In genomic region chr9:135959814-135960213, GRCh38 we compare ENCODE assay signal across 9 cellular contexts. TPM values are rescaled to one million over a fixed set of nuclear protein-coding genes. Genes with fewer than 3 reads are reported as not detected.
DNase-seq lines count a peak whose midpoint lies in the region; ATAC-seq and TF ChIP-seq lines count a peak whose summit lies in the region.
"Had no signal": no experiment of that assay in that cellular context is flagged by ENCODE, and none has a peak within 500 bp of the region (broad histone marks: within the 10 kb centered on the region; RNA-seq: fewer than 3 reads in every experiment).

No MANE protein-coding gene starts in this region.

- peaks cover 21% of the 10 kb centered on the region for H3K4me1 ChIP-seq in CD4-positive, alpha-beta memory T cell (ENCODE audit: insufficient read depth, low read length)
- H3K4me1 ChIP-seq in OCI-LY7 (ENCODE audit: insufficient read depth, low read length, poor library complexity, severe bottlenecking) (peaks cover 31% of the 10 kb centered on the region), neutrophil (ENCODE audit: control insufficient read depth in 1 of 2, insufficient read depth in 1 of 2, low read depth in 1 of 2, low read length in 1 of 2) (peaks cover 27 to 34% of the 10 kb centered on the region in 2 experiments)

- H2AFZ ChIP-seq in OCI-LY7 (ENCODE audit: low read length), result no peak overlapping the region

- H3K4me1 Mint-ChIP-seq in CD4-positive, alpha-beta memory T cell, result peaks cover 10 to 44% (median 22%) of the 10 kb centered on the region in 4 donors

- no peaks in the 10 kb centered on the region for H3K9me2 ChIP-seq in OCI-LY7 (ENCODE audit: insufficient read depth, low read length)

- peak overlapping the region; percentile 65 for H3K27ac ChIP-seq in CD4-positive, alpha-beta memory T cell (ENCODE audit: low read depth, low read length)
- H3K27ac ChIP-seq in OCI-LY7 (ENCODE audit: low read depth, low read length, poor library complexity, severe bottlenecking) (no peak overlapping the region), neutrophil (peak overlapping the region; percentile 89)

- intact Hi-C loops in CD4-positive, alpha-beta memory T cell (cut with micrococcal nuclease), result loop anchor here (2.0 kb wide), 1 partner anchor 31 kb away; no protein-coding TSS in a partner anchor
- intact Hi-C loops in OCI-LY7 (cut with micrococcal nuclease; ENCODE audit: unreplicated experiment), result loop anchor here (2.0 to 10.0 kb wide), 2 partner anchors 95 to 159 kb away; partner anchors contain the start of gene TMEM250

- H3K27me3 Mint-ChIP-seq in CD4-positive, alpha-beta memory T cell, result peaks cover 2% of the 10 kb centered on the region in 2 donors

- H4K20me1 ChIP-seq in OCI-LY7 (ENCODE audit: insufficient read depth, low read length), result peaks cover 7% of the 10 kb centered on the region; the same call in 1 of the 2 replicates

- no peaks in the 10 kb centered on the region for H3K27me3 ChIP-seq in CD4-positive, alpha-beta memory T cell (ENCODE audit: insufficient read depth, low read length)
- peaks cover 8% of the 10 kb centered on the region for H3K27me3 ChIP-seq in neutrophil

- POLR2A ChIA-PET in CD4-positive, alpha-beta memory T cell (lab: Charles Lee; ENCODE audit: partially characterized antibody), result interaction anchor here (0.7 to 3.4 kb wide), 3 partner anchors 52 to 573 kb away, joined by 3 to 23 read pairs (median 5); partner anchors contain the start of gene CAMSAP1
- POLR2A ChIA-PET in OCI-LY7 (lab: Charles Lee), result interaction anchor here (1.2 kb wide), 1 partner anchor 12 kb away, joined by 5 read pairs; no protein-coding TSS in a partner anchor

- H3K79me2 ChIP-seq in OCI-LY7 (ENCODE audit: insufficient read depth, low read depth, low read length), result peaks cover 37% of the 10 kb centered on the region

- H3K4me3 ChIP-seq in CD4-positive, alpha-beta memory T cell (ENCODE audit: low read length in 2 of 2), result peak overlapping the region in 1 of 2 donors; percentile 64
- H3K4me3 ChIP-seq in OCI-LY7 (ENCODE audit: low read depth, low read length, poor library complexity, severe bottlenecking), result peak overlapping the region; percentile 98
- peak overlapping the region; percentile 83 for H3K4me3 ChIP-seq in epithelial cell of esophagus (ENCODE audit: low read length)
- peak overlapping the region; percentile 64 to 85 for H3K4me3 ChIP-seq in neutrophil (ENCODE audit: low read depth in 1 of 2, low read length in 1 of 2)

- no peak for DNase-seq in CD4-positive, alpha-beta memory T cell
- DNase-seq in OCI-LY7 (ENCODE audit: low spot score) (no peak), epithelial cell of esophagus (ENCODE audit: low read depth) (no peak), NCI-H446 treated with DMSO at 0.1 percent for 48 hours (lab: John Stamatoyannopoulos, UW) (no peak)
- DNase-seq: NCI-H446 had no signal

- H3K27ac Mint-ChIP-seq in CD4-positive, alpha-beta memory T cell, result peak overlapping the region; percentile 78 to 93 (median 88)

- BruUV-seq in OCI-LY7 (replicated peaks; lab: Mats Ljungman, UMichigan), result TSS peak; percentile 53

- TF ChIP-seq CTCF in OCI-LY7 (conservative IDR thresholded peaks at IDR 0.05; ENCODE audit: low read length) (no peak), epithelial cell of esophagus (IDR thresholded peaks at IDR 0.05; ENCODE audit: insufficient read depth, low read depth, low read length, missing control alignments) (no peak), neutrophil (IDR thresholded peaks at IDR 0.05) (no peak)

- no peak for ATAC-seq in GM18498 (IDR thresholded peaks at IDR 0.05; ENCODE audit: unreplicated experiment)
- no peak for ATAC-seq in GM18511 (IDR thresholded peaks at IDR 0.05; ENCODE audit: unreplicated experiment)
- no peak for ATAC-seq in GM21390 (IDR thresholded peaks at IDR 0.05; ENCODE audit: unreplicated experiment)

- CTCF ChIA-PET in CD4-positive, alpha-beta memory T cell (lab: Charles Lee; ENCODE audit: partially characterized antibody), result interaction anchor here (0.8 to 2.0 kb wide), 5 partner anchors 10 to 163 kb away, joined by 3 to 5 read pairs (median 3); no protein-coding TSS in a partner anchor
- CTCF ChIA-PET in OCI-LY7 (lab: Charles Lee; ENCODE audit: unreplicated experiment), result no interaction called here

- H3K36me3 Mint-ChIP-seq in CD4-positive, alpha-beta memory T cell, result peaks cover 0 to 12% of the 10 kb centered on the region in 2 donors

- H3K9me3 Mint-ChIP-seq in CD4-positive, alpha-beta memory T cell, result peaks cover 0 to 2% (median 0%) of the 10 kb centered on the region in 8 donors

- H3K4me3 Mint-ChIP-seq in CD4-positive, alpha-beta memory T cell, result peak overlapping the region; percentile 76 to 91 (median 86)

- H3K36me3 ChIP-seq in CD4-positive, alpha-beta memory T cell (ENCODE audit: insufficient read depth, low read length), result peaks cover 5% of the 10 kb centered on the region
- H3K36me3 ChIP-seq in OCI-LY7 (ENCODE audit: insufficient read depth, low read length) (peaks cover 14% of the 10 kb centered on the region; the same call in 1 of the 2 replicates), neutrophil (peaks cover 9% of the 10 kb centered on the region)

- no peaks in the 10 kb centered on the region for H3K9me3 ChIP-seq in CD4-positive, alpha-beta memory T cell (ENCODE audit: control insufficient read depth in 1 of 2, low read length in 2 of 2)
- no peaks in the 10 kb centered on the region for H3K9me3 ChIP-seq in OCI-LY7 (ENCODE audit: low read length)
- H3K9me3 ChIP-seq in neutrophil, result no peaks in the 10 kb centered on the region

- H3K4me2 ChIP-seq in OCI-LY7 (ENCODE audit: low read length), result peak overlapping the region; percentile 95

RNA-seq across cellular contexts. Expression of gene UBAC1, which starts 1.4 kb away (rescaled TPM):
- total RNA-seq in CD4-positive, alpha-beta memory T cell, result 10 to 100 TPM; 28.4 to 32.8 TPM
- polyA plus RNA-seq in CD4-positive, alpha-beta memory T cell, result 10 to 100 TPM; 23.0 to 27.7 TPM
- 59.2 and 75.7 TPM in 2 replicates for total RNA-seq in OCI-LY7 (2014; rRNA removed; shearing (Covaris generic))
- total RNA-seq in OCI-LY7 (2022), result 42.3 and 42.4 TPM in 2 replicates

RNA-seq across cellular contexts. Expression of gene CAMSAP1, which starts 52.5 kb away (rescaled TPM):
- total RNA-seq in CD4-positive, alpha-beta memory T cell, result 10 to 100 TPM; 40.6 to 51.7 TPM
- 1 to 10 TPM in 1 of 2 donors, under 1 TPM in 1; 0.76 to 4.4 TPM for polyA plus RNA-seq in CD4-positive, alpha-beta memory T cell
- 20.1 and 30.4 TPM in 2 replicates for total RNA-seq in OCI-LY7 (2014; rRNA removed; shearing (Covaris generic))
- total RNA-seq in OCI-LY7 (2022), result 33.0 and 39.2 TPM in 2 replicates
